1 cellular context compared by ENCODE assay signal in the genomic region with DNA sequence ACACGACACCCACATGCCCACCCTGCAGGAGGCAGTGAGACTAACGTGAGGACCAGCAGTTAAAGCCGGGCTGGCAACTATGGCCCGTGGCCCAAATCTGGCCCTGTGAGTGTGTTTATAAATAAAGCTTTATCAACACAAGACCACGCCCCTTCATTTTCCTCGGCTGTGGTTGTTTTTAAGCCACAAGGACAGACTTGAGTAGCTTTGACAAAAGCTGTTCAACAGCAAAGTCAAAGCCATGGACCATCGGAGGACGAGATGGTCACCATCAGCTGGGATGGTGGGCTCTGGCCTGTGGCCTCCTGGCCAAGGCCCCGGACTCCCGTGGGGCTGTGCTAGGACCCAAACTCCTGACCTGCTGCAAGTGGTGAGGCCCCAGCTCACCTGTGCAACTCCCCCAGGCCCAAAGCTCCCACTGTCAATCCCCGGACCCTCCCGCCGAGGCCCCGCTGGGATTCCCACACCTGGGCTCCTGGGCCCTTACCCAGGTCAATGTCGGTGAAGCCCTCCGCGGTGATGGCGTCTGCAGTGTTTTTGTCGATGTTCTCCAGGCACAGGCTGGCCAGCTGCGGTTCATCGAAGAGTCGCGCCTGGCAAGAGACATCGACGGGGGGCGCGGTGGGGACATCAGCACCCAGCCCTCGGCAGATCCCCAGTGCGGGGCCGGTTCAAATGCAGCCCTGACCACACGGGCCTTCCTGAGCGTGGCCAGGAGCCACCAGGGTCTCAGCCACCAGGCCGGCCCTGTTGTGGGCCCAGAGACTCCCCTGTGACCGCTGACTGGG.
TF ChIP-seq lines count a peak whose summit lies in the region.

No MANE protein-coding gene starts in this region.

TF ChIP-seq in HepG2, 621 proteins besides CTCF, POLR2A, EP300 and RAD21 (continued from another document):
- TF ChIP-seq, protein P1, sequence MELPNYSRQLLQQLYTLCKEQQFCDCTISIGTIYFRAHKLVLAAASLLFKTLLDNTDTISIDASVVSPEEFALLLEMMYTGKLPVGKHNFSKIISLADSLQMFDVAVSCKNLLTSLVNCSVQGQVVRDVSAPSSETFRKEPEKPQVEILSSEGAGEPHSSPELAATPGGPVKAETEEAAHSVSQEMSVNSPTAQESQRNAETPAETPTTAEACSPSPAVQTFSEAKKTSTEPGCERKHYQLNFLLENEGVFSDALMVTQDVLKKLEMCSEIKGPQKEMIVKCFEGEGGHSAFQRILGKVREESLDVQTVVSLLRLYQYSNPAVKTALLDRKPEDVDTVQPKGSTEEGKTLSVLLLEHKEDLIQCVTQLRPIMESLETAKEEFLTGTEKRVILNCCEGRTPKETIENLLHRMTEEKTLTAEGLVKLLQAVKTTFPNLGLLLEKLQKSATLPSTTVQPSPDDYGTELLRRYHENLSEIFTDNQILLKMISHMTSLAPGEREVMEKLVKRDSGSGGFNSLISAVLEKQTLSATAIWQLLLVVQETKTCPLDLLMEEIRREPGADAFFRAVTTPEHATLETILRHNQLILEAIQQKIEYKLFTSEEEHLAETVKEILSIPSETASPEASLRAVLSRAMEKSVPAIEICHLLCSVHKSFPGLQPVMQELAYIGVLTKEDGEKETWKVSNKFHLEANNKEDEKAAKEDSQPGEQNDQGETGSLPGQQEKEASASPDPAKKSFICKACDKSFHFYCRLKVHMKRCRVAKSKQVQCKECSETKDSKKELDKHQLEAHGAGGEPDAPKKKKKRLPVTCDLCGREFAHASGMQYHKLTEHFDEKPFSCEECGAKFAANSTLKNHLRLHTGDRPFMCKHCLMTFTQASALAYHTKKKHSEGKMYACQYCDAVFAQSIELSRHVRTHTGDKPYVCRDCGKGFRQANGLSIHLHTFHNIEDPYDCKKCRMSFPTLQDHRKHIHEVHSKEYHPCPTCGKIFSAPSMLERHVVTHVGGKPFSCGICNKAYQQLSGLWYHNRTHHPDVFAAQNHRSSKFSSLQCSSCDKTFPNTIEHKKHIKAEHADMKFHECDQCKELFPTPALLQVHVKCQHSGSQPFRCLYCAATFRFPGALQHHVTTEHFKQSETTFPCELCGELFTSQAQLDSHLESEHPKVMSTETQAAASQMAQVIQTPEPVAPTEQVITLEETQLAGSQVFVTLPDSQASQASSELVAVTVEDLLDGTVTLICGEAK (IDR thresholded peaks at IDR 0.05): no peak; the same call in 1 of the 2 replicates
- TF ChIP-seq, protein P1 (CRISPR knock-in tag; IDR thresholded peaks at IDR 0.05): peak; percentile 98
- no peak for TF ChIP-seq NCOA1 (CRISPR knock-in tag; IDR thresholded peaks at IDR 0.05)
- no peak for TF ChIP-seq HOXA5 (CRISPR knock-in tag; IDR thresholded peaks at IDR 0.05)
